Comparison of ENCODE assay signal across 2 cellular contexts in the genomic region with DNA sequence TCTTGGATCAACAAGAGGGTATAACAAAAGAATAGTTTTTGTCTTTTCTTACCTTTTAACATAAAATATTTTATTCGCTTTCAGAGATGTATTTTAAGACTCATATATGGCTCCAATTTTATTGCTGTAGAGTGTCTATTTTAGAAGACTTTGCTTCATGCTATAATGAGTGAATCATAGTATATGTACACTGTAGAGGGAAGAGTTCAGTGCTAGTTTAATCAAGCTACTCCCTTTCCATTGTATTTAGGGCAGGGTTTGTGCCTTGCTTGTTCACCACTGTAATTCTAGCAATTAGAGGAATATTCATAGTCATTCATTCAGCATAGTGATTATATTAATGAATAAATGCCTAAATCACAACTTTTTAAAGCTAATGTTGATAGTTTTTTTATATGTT.
TF ChIP-seq lines count a peak whose summit lies in the region.

No MANE protein-coding gene starts in this region.

TF ChIP-seq in SK-N-SH, 30 proteins besides CTCF, POLR2A, EP300 and RAD21 (continued from another document):
- TF ChIP-seq REST (IDR thresholded peaks at IDR 0.05; ENCODE audit: low read depth, low read length), result no peak
- no peak for TF ChIP-seq TAF1 (IDR thresholded peaks at IDR 0.05; ENCODE audit: borderline replicate concordance, low read depth, low read length)
- no peak for TF ChIP-seq NFIC (IDR thresholded peaks at IDR 0.05; ENCODE audit: borderline replicate concordance)
- TF ChIP-seq RFX5 (IDR thresholded peaks at IDR 0.05; ENCODE audit: low read length), result no peak
- TF ChIP-seq FOXM1 (IDR thresholded peaks at IDR 0.05; ENCODE audit: low read depth), result no peak
- no peak for TF ChIP-seq MXI1 (IDR thresholded peaks at IDR 0.05; ENCODE audit: low read depth, low read length)
- TF ChIP-seq, protein P1, sequence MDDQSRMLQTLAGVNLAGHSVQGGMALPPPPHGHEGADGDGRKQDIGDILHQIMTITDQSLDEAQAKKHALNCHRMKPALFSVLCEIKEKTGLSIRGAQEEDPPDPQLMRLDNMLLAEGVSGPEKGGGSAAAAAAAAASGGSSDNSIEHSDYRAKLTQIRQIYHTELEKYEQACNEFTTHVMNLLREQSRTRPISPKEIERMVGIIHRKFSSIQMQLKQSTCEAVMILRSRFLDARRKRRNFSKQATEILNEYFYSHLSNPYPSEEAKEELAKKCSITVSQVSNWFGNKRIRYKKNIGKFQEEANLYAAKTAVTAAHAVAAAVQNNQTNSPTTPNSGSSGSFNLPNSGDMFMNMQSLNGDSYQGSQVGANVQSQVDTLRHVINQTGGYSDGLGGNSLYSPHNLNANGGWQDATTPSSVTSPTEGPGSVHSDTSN (IDR thresholded peaks at IDR 0.05), result no peak
- TF ChIP-seq POLR2AphosphoS5 (IDR thresholded peaks at IDR 0.05; ENCODE audit: low read depth, low read length), result no peak

TF ChIP-seq in SK-N-SH treated with all-trans-retinoic acid at 6 μM for 48 hours, 23 proteins besides CTCF, POLR2A, EP300 and RAD21 (continued from another document):
- TF ChIP-seq TSHZ2 (CRISPR knock-in tag; IDR thresholded peaks at IDR 0.05) (no peak), ZNF70 (CRISPR knock-in tag; IDR thresholded peaks at IDR 0.05) (no peak), SNAI2 (CRISPR knock-in tag; IDR thresholded peaks at IDR 0.05) (no peak), OSR1 (CRISPR knock-in tag; IDR thresholded peaks at IDR 0.05) (no peak), TCF4 (CRISPR knock-in tag; IDR thresholded peaks at IDR 0.05; ENCODE audit: borderline replicate concordance) (no peak), ISL1 (CRISPR knock-in tag; IDR thresholded peaks at IDR 0.05) (no peak), ZNF565 (CRISPR knock-in tag; conservative IDR thresholded peaks at IDR 0.05; ENCODE audit: low read depth) (no peak)
- TF ChIP-seq, protein P2, sequence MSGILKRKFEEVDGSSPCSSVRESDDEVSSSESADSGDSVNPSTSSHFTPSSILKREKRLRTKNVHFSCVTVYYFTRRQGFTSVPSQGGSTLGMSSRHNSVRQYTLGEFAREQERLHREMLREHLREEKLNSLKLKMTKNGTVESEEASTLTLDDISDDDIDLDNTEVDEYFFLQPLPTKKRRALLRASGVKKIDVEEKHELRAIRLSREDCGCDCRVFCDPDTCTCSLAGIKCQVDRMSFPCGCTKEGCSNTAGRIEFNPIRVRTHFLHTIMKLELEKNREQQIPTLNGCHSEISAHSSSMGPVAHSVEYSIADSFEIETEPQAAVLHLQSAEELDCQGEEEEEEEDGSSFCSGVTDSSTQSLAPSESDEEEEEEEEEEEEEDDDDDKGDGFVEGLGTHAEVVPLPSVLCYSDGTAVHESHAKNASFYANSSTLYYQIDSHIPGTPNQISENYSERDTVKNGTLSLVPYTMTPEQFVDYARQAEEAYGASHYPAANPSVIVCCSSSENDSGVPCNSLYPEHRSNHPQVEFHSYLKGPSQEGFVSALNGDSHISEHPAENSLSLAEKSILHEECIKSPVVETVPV (CRISPR knock-in tag; IDR thresholded peaks at IDR 0.05), result no peak
- TF ChIP-seq, protein P3, sequence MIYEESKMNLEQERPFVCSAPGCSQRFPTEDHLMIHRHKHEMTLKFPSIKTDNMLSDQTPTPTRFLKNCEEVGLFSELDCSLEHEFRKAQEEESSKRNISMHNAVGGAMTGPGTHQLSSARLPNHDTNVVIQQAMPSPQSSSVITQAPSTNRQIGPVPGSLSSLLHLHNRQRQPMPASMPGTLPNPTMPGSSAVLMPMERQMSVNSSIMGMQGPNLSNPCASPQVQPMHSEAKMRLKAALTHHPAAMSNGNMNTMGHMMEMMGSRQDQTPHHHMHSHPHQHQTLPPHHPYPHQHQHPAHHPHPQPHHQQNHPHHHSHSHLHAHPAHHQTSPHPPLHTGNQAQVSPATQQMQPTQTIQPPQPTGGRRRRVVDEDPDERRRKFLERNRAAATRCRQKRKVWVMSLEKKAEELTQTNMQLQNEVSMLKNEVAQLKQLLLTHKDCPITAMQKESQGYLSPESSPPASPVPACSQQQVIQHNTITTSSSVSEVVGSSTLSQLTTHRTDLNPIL (CRISPR knock-in tag; IDR thresholded peaks at IDR 0.05; ENCODE audit: low read depth), result no peak
